In genomic region chr7:82423446-82423845, GRCh38 we compare ENCODE assay signal across 26 cellular contexts. TPM values are rescaled to one million over a fixed set of nuclear protein-coding genes. Genes with fewer than 3 reads are reported as not detected.
DNase-seq lines count a peak whose midpoint lies in the region; ATAC-seq, FAIRE-seq and TF ChIP-seq lines count a peak whose summit lies in the region.
"Had no signal": no experiment of that assay in that cellular context is flagged by ENCODE, and none has a peak within 500 bp of the region (broad histone marks: within the 10 kb centered on the region; RNA-seq: fewer than 3 reads in every experiment).

No MANE protein-coding gene starts in this region.

- H3K4me2 ChIP-seq in H1 (ENCODE audit: insufficient read depth in 1 of 2, low read depth in 2 of 2, low read length in 2 of 2) = no peak overlapping the region
- H3K4me2 ChIP-seq: BLaER1 treated with 17β-estradiol and CSF1 and Interleukin-3, amounts not matched to agents 10 nM and 100 nM had no signal

- H3K14ac ChIP-seq in H1 (ENCODE audit: insufficient read length) = no peak overlapping the region

- no peaks in the 10 kb centered on the region; the same call in 1 of the 2 replicates for H3K79me1 ChIP-seq in H1 (ENCODE audit: low read depth, low read length)

- no peak overlapping the region for H2BK5ac ChIP-seq in H1 (ENCODE audit: low read depth, low read length)

- H3K36me3 ChIP-seq in left ventricle myocardium inferior (no peaks in the 10 kb centered on the region), heart right ventricle (no peaks in the 10 kb centered on the region), H1 (ENCODE audit: control insufficient read depth in 2 of 4, insufficient read depth in 4 of 4, low read length in 3 of 4) (no peaks in the 10 kb centered on the region), skeletal muscle tissue (ENCODE audit: control insufficient read depth in 3 of 3, insufficient read depth in 3 of 3, low read length in 3 of 3) (no peaks in the 10 kb centered on the region)
- H3K36me3 ChIP-seq: BLaER1 treated with 17β-estradiol and CSF1 and Interleukin-3, amounts not matched to agents 10 nM and 100 nM; SJSA1 had no signal

- CTCF ChIA-PET in H1 (lab: Charles Lee; ENCODE audit: partially characterized antibody) = interaction anchor here (0.9 kb wide), 1 partner anchor 59 kb away, joined by 3 read pairs; no protein-coding TSS in a partner anchor

- H3K79me2 ChIP-seq in H1 (ENCODE audit: control insufficient read depth in 1 of 2, insufficient read depth in 2 of 2, low read length in 2 of 2) = peaks cover 0 to 51% of the 10 kb centered on the region in 2 experiments; a peak in 2 of 4 replicates

- H2BK20ac ChIP-seq in H1 (ENCODE audit: low read length) = no peak overlapping the region

- no peak overlapping the region for H2AK5ac ChIP-seq in H1 (ENCODE audit: low read depth, low read length)

- peak; percentile 65 for FAIRE-seq in H1 (lab: Jason Lieb, UNC)
- FAIRE-seq: HTR-8/SVneo, RCC 7860 had no signal

- no peak for TF ChIP-seq RAD21 in H1 (IDR thresholded peaks at IDR 0.05 in 1 of 2, conservative IDR thresholded peaks at IDR 0.05 in 1 of 2; ENCODE audit: low read depth in 2 of 2, low read length in 2 of 2)

- H2AFZ ChIP-seq in H1 (ENCODE audit: low read length) = no peak overlapping the region

- H4K91ac ChIP-seq in H1 (replicated peaks; ENCODE audit: insufficient read length, low read length) = no peak overlapping the region

- no peak overlapping the region for H3K4ac ChIP-seq in H1 (replicated peaks; ENCODE audit: insufficient read length, low read depth, low read length)

- H3K56ac ChIP-seq in H1 (replicated peaks; ENCODE audit: insufficient read length, low read depth, low read length) = no peak overlapping the region

- H3K23ac ChIP-seq in H1 (ENCODE audit: insufficient read length) = no peak overlapping the region

- H3K23me2 ChIP-seq in H1 (ENCODE audit: low read depth, low read length) = no peaks in the 10 kb centered on the region

- TF ChIP-seq POLR2A in H1 (IDR thresholded peaks at IDR 0.05; ENCODE audit: control extremely low read depth in 1 of 2, low read depth in 2 of 2, low read length in 2 of 2) = no peak

- TF ChIP-seq EP300 in H1 (IDR thresholded peaks at IDR 0.05; ENCODE audit: borderline replicate concordance in 1 of 2, low read depth in 2 of 2, low read length in 2 of 2) = no peak

- ATAC-seq in heart right ventricle (no peak), left lobe of liver (no peak)

- H3K27ac ChIP-seq in left ventricle myocardium inferior (replicated peaks) = no peak overlapping the region
- no peak overlapping the region for H3K27ac ChIP-seq in heart right ventricle
- no peak overlapping the region for H3K27ac ChIP-seq in H1 (ENCODE audit: low read depth, low read length)
- peak overlapping the region; percentile 36 for H3K27ac ChIP-seq in skeletal muscle tissue (ENCODE audit: low read depth, low read length)
- H3K27ac ChIP-seq: 22Rv1; BLaER1 treated with 17β-estradiol and CSF1 and Interleukin-3, amounts not matched to agents 10 nM and 100 nM; SJSA1 had no signal

- POLR2A ChIA-PET in H1 (lab: Charles Lee; ENCODE audit: partially characterized antibody) = interaction anchor here (1.4 kb wide), 1 partner anchor 19 kb away, joined by 4 read pairs; no protein-coding TSS in a partner anchor

- H3K27me3 ChIP-seq in left ventricle myocardium inferior (ENCODE audit: low read depth) = no peaks in the 10 kb centered on the region
- H3K27me3 ChIP-seq in heart right ventricle = no peaks in the 10 kb centered on the region
- H3K27me3 ChIP-seq in H1 (replicated peaks in 1 of 4; ENCODE audit: control insufficient read depth in 3 of 4, extremely low read depth in 1 of 4, insufficient read depth in 3 of 4, low read length in 3 of 4) = no peaks in the 10 kb centered on the region
- no peaks in the 10 kb centered on the region for H3K27me3 ChIP-seq in skeletal muscle tissue (ENCODE audit: control insufficient read depth in 3 of 3, insufficient read depth in 3 of 3, low read length in 3 of 3)
- H3K27me3 ChIP-seq: BLaER1 treated with 17β-estradiol and CSF1 and Interleukin-3, amounts not matched to agents 10 nM and 100 nM; SJSA1 had no signal

- no peak overlapping the region for H2BK15ac ChIP-seq in H1 (ENCODE audit: low read length)

- 58 to 70% methylated on average over 5 of the region's 5 CpGs for whole genome bisulfite sequencing in heart right ventricle, 2 donors
- 93% methylated on average over 5 of the region's 5 CpGs; no CpG with 5 or more reads in 1 of the 2 experiments for whole genome bisulfite sequencing in H1 (ENCODE audit: extremely low coverage in 1 of 2, insufficient coverage in 1 of 2, insufficient read length in 1 of 2, insufficient replicate concordance in 2 of 2, low coverage in 1 of 2, low lambda C conversion rate in 2 of 2, missing lambda C conversion rate in 1 of 2), 2 experiments

- intact Hi-C loops in left ventricle myocardium inferior (cut with micrococcal nuclease) = no loop called here
- intact Hi-C loops in heart right ventricle (cut with DNase I) = no loop called here

- H3K4me1 ChIP-seq in left ventricle myocardium inferior (peaks cover 35% of the 10 kb centered on the region), heart right ventricle (peaks cover 0 to 45% (median 7%) of the 10 kb centered on the region in 9 donors), H1 (replicated peaks in 1 of 4; ENCODE audit: control insufficient read depth in 3 of 4, insufficient read depth in 4 of 4, low read length in 3 of 4) (no peaks in the 10 kb centered on the region), skeletal muscle tissue (ENCODE audit: control insufficient read depth in 3 of 3, insufficient read depth in 3 of 3, low read length in 3 of 3) (peaks cover 0 to 8% (median 3%) of the 10 kb centered on the region in 3 donors)
- H3K4me1 ChIP-seq: BLaER1 treated with 17β-estradiol and CSF1 and Interleukin-3, amounts not matched to agents 10 nM and 100 nM; Caco-2 had no signal

- no peak overlapping the region for H2BK120ac ChIP-seq in H1 (replicated peaks; ENCODE audit: low read depth, low read length)

- TF ChIP-seq CTCF in left ventricle myocardium inferior (IDR thresholded peaks at IDR 0.05; ENCODE audit: borderline replicate concordance) (no peak), heart right ventricle (IDR thresholded peaks at IDR 0.05) (no peak), H1 (IDR thresholded peaks at IDR 0.05; ENCODE audit: control extremely low read depth in 1 of 3, insufficient read depth in 1 of 3, low read depth in 1 of 3, low read length in 3 of 3) (no peak)

- H4K8ac ChIP-seq in H1 (ENCODE audit: extremely low read depth, insufficient read depth, low read length) = no peak overlapping the region

- H3K18ac ChIP-seq in H1 (ENCODE audit: extremely low read depth, low read length) = no peak overlapping the region

- H2BK12ac ChIP-seq in H1 (ENCODE audit: low read depth, low read length) = no peak overlapping the region

- H3K4me3 ChIP-seq in left ventricle myocardium inferior = peak overlapping the region; percentile 5
- peak overlapping the region in 3 of 10 donors; percentile 4 to 23 (median 17) for H3K4me3 ChIP-seq in heart right ventricle
- no peak overlapping the region for H3K4me3 ChIP-seq in H1 (ENCODE audit: extremely low read depth in 1 of 4, insufficient read depth in 2 of 4, low read depth in 3 of 4, low read length in 4 of 4)
- H3K4me3 ChIP-seq in skeletal muscle tissue (ENCODE audit: low read length in 3 of 3) = no peak overlapping the region
- H3K4me3 ChIP-seq: BLaER1 treated with 17β-estradiol and CSF1 and Interleukin-3, amounts not matched to agents 10 nM and 100 nM; SJSA1 had no signal

- no peaks in the 10 kb centered on the region for H4K20me1 ChIP-seq in H1 (replicated peaks in 1 of 2; ENCODE audit: control insufficient read depth in 1 of 2, insufficient read depth in 2 of 2, low read length in 2 of 2)
- H4K20me1 ChIP-seq: BLaER1 treated with 17β-estradiol and CSF1 and Interleukin-3, amounts not matched to agents 10 nM and 100 nM had no signal

- no peak overlapping the region for H4K5ac ChIP-seq in H1 (ENCODE audit: insufficient read length, low read depth, low read length)

- H3K9me3 ChIP-seq in left ventricle myocardium inferior (replicated peaks) (no peaks in the 10 kb centered on the region), heart right ventricle (no peaks in the 10 kb centered on the region), H1 (ENCODE audit: insufficient read depth in 2 of 2, low read depth in 1 of 2, low read length in 1 of 2) (no peaks in the 10 kb centered on the region), skeletal muscle tissue (ENCODE audit: control insufficient read depth in 3 of 3, low read length in 3 of 3) (no peaks in the 10 kb centered on the region)
- H3K9me3 ChIP-seq: Caco-2, SJSA1 had no signal

- no peak for DNase-seq in left ventricle myocardium inferior
- DNase-seq in heart right ventricle = no peak
- no peak for DNase-seq in H1 (ENCODE audit: low read depth in 1 of 2, low spot score in 2 of 2)
- DNase-seq in inferior parietal cortex (ENCODE audit: extremely low spot score) = peak; percentile 51
- no peak for DNase-seq in NCI-H1105 treated with DMSO at 0.1 percent for 48 hours (lab: John Stamatoyannopoulos, UW)
- no peak for DNase-seq in NK-92 treated with Interleukin-12 subunit alpha and Interleukin-12 subunit beta, amount 100 ng/mL, for 24 hours (lab: John Stamatoyannopoulos, UW)
- DNase-seq in left lobe of liver (ENCODE audit: low spot score) = no peak
- DNase-seq: Caco-2; CD4-positive, alpha-beta memory T cell; DMS 273 treated with DMSO at 0.1 percent for 48 hours; DMS79 treated with DMSO at 0.1 percent for 48 hours; H9; KG1; NCI-H1092; NCI-H1436 treated with DMSO at 0.1 percent for 48 hours; NCI-H1930; NCI-H226; NCI-H524; NCI-H774 had no signal

- H3K9ac ChIP-seq in H1 (replicated peaks in 1 of 4; ENCODE audit: extremely low read depth in 1 of 4, low read depth in 3 of 4, low read length in 3 of 4) = no peak overlapping the region
- no peak overlapping the region for H3K9ac ChIP-seq in skeletal muscle tissue (ENCODE audit: low read depth in 1 of 3, low read length in 3 of 3)
- H3K9ac ChIP-seq: BLaER1 treated with 17β-estradiol and CSF1 and Interleukin-3, amounts not matched to agents 10 nM and 100 nM had no signal

TF ChIP-seq in H1, 55 proteins besides CTCF, POLR2A, EP300 and RAD21 (continues in another document):
- TF ChIP-seq GABPA (IDR thresholded peaks at IDR 0.05; ENCODE audit: borderline replicate concordance, insufficient read depth, low read length) = no peak

RNA-seq across cellular contexts. Expression of gene CACNA2D1, which starts 20.1 kb away (rescaled TPM):
- total RNA-seq in left ventricle myocardium inferior (64.6 TPM), heart right ventricle (100 to 1,000 TPM in 4 of 10 donors, 10 to 100 TPM in 6; 34.0 to 131 (median 81.6) TPM), skeletal muscle tissue (116 TPM), left lobe of liver (0.91 TPM)
- polyA plus RNA-seq in heart right ventricle (10 to 100 TPM in 1 of 2 donors, 1 to 10 TPM in 1; 7.0 to 19.4 TPM), H1 (2011; rRNA removed) (2.9 and 4.3 TPM in 2 replicates)
- 25.0 and 27.3 TPM in 2 replicates for total RNA-seq in H1 (2021; fragmentation: NEBNext Ultra II Directional; extraction: Animal tissue kit (Norgen Biotek cat#: 25700))
- 4.8 TPM for polyA plus RNA-seq in H1 (2011; cell fraction: cytosol; rRNA removed)
- 8.1 TPM for polyA plus RNA-seq in H1 (2011; cell fraction: nucleus; rRNA removed)
- polyA plus RNA-seq in H1 (2012, experiment 1 of 2) = 5.6 to 13.7 TPM (median 8.1 TPM) in 4 replicates
- 0.68 TPM for polyA plus RNA-seq in H1 (2012, experiment 2 of 2)
- polyA plus RNA-seq in H1 (2013, experiment 1 of 2) = 23.6 TPM
- polyA plus RNA-seq in H1 (2013, experiment 2 of 2) = 21.9 TPM
- polyA minus RNA-seq in H1 (2011; rRNA and poly(A)+ RNA removed) = 32.1 and 46.5 TPM in 2 replicates
- 25.7 TPM for polyA minus RNA-seq in H1 (2011; cell fraction: cytosol; rRNA and poly(A)+ RNA removed)
- 106 TPM for polyA minus RNA-seq in H1 (2011; cell fraction: nucleus; rRNA and poly(A)+ RNA removed)
- total RNA-seq: Caco-2; CD4-positive, alpha-beta memory T cell; OCI-LY7 had no signal
- polyA plus RNA-seq: CD4-positive, alpha-beta memory T cell had no signal

Comparison
In these comparisons a context has a peak if more than half of its experiments do, and no peak if none do; other contexts are left out.
1. RNA of gene CACNA2D1, which starts 20.1 kb away (total RNA-seq): 116 TPM in skeletal muscle tissue (single experiment), 34.0 to 131 TPM in heart right ventricle, 64.6 TPM in left ventricle myocardium inferior (single experiment) and 25.0 to 27.3 TPM in H1; 0.91 TPM in left lobe of liver (single experiment); every median in the first group is over 10 times any median in the second.